Comparison of ENCODE assay signal across 8 cellular contexts in the genomic region with DNA sequence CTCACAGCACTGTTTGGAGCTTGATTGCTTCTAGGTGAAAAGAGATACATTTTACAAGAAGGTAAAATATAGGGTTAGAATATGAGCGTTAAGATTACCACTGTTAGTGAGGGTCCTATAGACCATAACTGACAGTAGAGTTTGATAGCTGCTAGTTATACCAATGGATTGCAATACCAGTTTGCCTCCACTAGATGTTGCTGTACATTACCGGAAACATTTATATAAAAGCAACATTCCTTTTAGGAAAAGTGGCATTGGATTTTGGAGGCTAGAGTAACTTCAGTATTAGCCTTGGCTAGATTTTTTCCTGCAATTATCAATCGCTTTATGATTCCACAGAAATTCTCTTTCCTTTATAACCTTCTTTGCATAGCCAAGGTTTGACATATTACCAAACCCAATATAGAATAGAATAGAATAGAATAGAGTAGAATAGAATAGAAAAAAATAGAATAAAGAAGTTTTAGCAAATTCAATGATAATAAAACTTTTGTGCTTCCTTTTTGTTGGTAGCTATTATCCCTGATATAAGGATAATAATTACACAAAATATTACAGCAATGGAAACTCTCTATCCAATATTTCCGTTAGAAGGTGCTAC.
DNase-seq lines count a peak whose midpoint lies in the region; ATAC-seq and TF ChIP-seq lines count a peak whose summit lies in the region.

No MANE protein-coding gene starts in this region.

- no peak for TF ChIP-seq POLR2A in thyroid gland (IDR thresholded peaks at IDR 0.05)

- ATAC-seq in GM21526 (IDR thresholded peaks at IDR 0.05; ENCODE audit: low FRiP score, unreplicated experiment) (peak; percentile 68), left cardiac atrium (no peak)

- intact Hi-C loops in thyroid gland (cut with DNase I) (no loop called here), left cardiac atrium (cut with DNase I) (loop anchor here in 1 of 2 donors (10.0 kb wide), 1 partner anchor 1242 kb away; no protein-coding TSS in a partner anchor)

- H3K27me3 Mint-ChIP-seq in brain: no peaks in the 10 kb centered on the region
- H3K27me3 Mint-ChIP-seq in nephron (ENCODE audit: low read depth): no peaks in the 10 kb centered on the region

- 57 to 60% methylated on average over 4 of the region's 4 CpGs for WGBS in thyroid gland, 2 donors

- TF ChIP-seq CTCF in brain (conservative IDR thresholded peaks at IDR 0.05) (peak; percentile 49 to 63), nephron (IDR thresholded peaks at IDR 0.05; ENCODE audit: unreplicated experiment in 3 of 3) (peak; percentile 48 to 72 (median 52)), thyroid gland (IDR thresholded peaks at IDR 0.05) (peak in 3 of 6 experiments; percentile 22 to 39 (median 24))

- H3K4me1 Mint-ChIP-seq in brain (no peaks in the 10 kb centered on the region), nephron (no peaks in the 10 kb centered on the region)

- peaks cover 12 to 27% (median 21%) of the 10 kb centered on the region in 5 experiments for H3K9me3 Mint-ChIP-seq in brain
- peaks cover 31% of the 10 kb centered on the region for H3K9me3 Mint-ChIP-seq in nephron

- H3K27ac Mint-ChIP-seq in brain (no peak overlapping the region), nephron (no peak overlapping the region)

- DNase-seq in COLO668 (lab: John Stamatoyannopoulos, UW; ENCODE audit: unreplicated experiment): peak; percentile 0
- peak; percentile 26 for DNase-seq in NCI-H2029 treated with DMSO at 0.1 percent for 48 hours (lab: John Stamatoyannopoulos, UW)
- DNase-seq in thyroid gland: no peak
- no peak for DNase-seq in mesenteric fat pad (ENCODE audit: low spot score)
- DNase-seq in left cardiac atrium: no peak

- H3K9me3 ChIP-seq in thyroid gland: no peaks in the 10 kb centered on the region

- no peak overlapping the region for H3K4me3 ChIP-seq in thyroid gland (replicated peaks in 1 of 3)

- H3K4me1 ChIP-seq in thyroid gland: no peaks in the 10 kb centered on the region

- H3K4me3 Mint-ChIP-seq in brain (no peak overlapping the region), nephron (no peak overlapping the region)

- H3K27me3 ChIP-seq in thyroid gland: no peaks in the 10 kb centered on the region

- H3K27ac ChIP-seq in thyroid gland: no peak overlapping the region

- no peaks in the 10 kb centered on the region for H3K36me3 ChIP-seq in thyroid gland

- no peaks in the 10 kb centered on the region for H3K36me3 Mint-ChIP-seq in brain
- no peaks in the 10 kb centered on the region for H3K36me3 Mint-ChIP-seq in nephron (ENCODE audit: low read depth)

Comparison
In these comparisons a context has a peak if more than half of its experiments do, and no peak if none do; other contexts are left out.
1. DNase-seq: peak in COLO668 (single experiment) and NCI-H2029 treated with DMSO at 0.1 percent for 48 hours (single experiment); none in thyroid gland (0 of 2), mesenteric fat pad (single experiment) and left cardiac atrium (single experiment).